In the genomic region with DNA sequence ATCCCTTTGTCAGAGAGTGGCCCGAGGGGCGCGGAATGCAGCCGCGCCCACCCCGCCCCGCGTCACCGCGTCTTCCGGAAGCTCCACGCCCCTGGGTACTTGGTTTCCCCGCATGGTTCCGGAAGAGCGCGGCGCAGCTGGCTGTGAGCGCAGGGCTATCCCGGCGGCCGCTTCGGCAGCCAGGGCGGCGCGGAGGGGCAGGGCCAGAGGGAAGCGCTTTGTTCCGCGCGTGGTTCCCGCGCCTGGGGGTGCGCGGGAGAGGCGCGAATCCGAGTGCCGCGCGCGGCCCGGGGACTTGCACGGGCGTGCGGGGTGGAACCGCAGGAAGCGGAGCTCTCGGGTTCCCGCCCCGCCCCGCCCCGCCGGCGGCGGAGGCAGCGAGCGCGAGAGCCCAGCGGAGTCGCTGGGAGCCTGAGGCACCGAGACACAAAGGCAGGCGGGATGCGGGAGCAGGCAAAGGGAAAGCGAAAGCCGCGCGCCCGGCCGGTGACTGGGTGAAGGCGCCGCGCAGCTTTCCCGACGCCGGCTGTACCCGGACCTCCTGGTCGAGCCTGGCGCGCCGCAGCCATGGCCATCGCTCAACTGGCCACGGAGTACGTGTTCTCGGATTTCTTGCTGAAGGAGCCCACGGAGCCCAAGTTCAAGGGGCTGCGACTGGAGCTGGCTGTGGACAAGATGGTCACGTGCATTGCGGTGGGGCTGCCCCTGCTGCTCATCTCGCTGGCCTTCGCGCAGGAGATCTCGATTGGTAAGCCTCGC, we compare ENCODE assay signal across 1 cellular context.
TF ChIP-seq lines count a peak whose summit lies in the region.

Gene PANX1, plus strand, starts transcription at position 96 of the 759 bp plus-strand sequence. Its CDS starts 472 bp downstream, at position 568.

TF ChIP-seq in GM12878, 131 proteins besides CTCF, POLR2A, EP300 and RAD21 (continued from another document):
- TF ChIP-seq CEBPZ (IDR thresholded peaks at IDR 0.05; ENCODE audit: low read depth, low read length) = no peak
- TF ChIP-seq WRNIP1 (IDR thresholded peaks at IDR 0.05; ENCODE audit: borderline replicate concordance, low read depth, low read length) = no peak
- TF ChIP-seq SPI1 (IDR thresholded peaks at IDR 0.05; ENCODE audit: borderline replicate concordance, insufficient read depth, low read depth, low read length) = no peak
- TF ChIP-seq TBL1XR1 (IDR thresholded peaks at IDR 0.05; ENCODE audit: low read depth, low read length) = no peak
- no peak for TF ChIP-seq ZSCAN29 (IDR thresholded peaks at IDR 0.05)
- TF ChIP-seq IKZF2 (IDR thresholded peaks at IDR 0.05) = no peak
- peak; percentile 59; the same call in 1 of the 2 replicates for TF ChIP-seq GABPA (IDR thresholded peaks at IDR 0.05; ENCODE audit: low read depth)
- TF ChIP-seq, protein P1, sequence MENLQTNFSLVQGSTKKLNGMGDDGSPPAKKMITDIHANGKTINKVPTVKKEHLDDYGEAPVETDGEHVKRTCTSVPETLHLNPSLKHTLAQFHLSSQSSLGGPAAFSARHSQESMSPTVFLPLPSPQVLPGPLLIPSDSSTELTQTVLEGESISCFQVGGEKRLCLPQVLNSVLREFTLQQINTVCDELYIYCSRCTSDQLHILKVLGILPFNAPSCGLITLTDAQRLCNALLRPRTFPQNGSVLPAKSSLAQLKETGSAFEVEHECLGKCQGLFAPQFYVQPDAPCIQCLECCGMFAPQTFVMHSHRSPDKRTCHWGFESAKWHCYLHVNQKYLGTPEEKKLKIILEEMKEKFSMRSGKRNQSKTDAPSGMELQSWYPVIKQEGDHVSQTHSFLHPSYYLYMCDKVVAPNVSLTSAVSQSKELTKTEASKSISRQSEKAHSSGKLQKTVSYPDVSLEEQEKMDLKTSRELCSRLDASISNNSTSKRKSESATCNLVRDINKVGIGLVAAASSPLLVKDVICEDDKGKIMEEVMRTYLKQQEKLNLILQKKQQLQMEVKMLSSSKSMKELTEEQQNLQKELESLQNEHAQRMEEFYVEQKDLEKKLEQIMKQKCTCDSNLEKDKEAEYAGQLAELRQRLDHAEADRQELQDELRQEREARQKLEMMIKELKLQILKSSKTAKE (IDR thresholded peaks at IDR 0.05; ENCODE audit: low read depth, poor library complexity, severe bottlenecking) = no peak
- no peak for TF ChIP-seq STAT1 (conservative IDR thresholded peaks at IDR 0.05)
- no peak for TF ChIP-seq NR2C2 (IDR thresholded peaks at IDR 0.05; ENCODE audit: borderline replicate concordance, control insufficient read depth, insufficient read length, low read depth)
- no peak for TF ChIP-seq ESRRA (IDR thresholded peaks at IDR 0.05; ENCODE audit: low read length)
- TF ChIP-seq FOXM1 (IDR thresholded peaks at IDR 0.05; ENCODE audit: low read depth, low read length) = no peak
- TF ChIP-seq, protein P2, sequence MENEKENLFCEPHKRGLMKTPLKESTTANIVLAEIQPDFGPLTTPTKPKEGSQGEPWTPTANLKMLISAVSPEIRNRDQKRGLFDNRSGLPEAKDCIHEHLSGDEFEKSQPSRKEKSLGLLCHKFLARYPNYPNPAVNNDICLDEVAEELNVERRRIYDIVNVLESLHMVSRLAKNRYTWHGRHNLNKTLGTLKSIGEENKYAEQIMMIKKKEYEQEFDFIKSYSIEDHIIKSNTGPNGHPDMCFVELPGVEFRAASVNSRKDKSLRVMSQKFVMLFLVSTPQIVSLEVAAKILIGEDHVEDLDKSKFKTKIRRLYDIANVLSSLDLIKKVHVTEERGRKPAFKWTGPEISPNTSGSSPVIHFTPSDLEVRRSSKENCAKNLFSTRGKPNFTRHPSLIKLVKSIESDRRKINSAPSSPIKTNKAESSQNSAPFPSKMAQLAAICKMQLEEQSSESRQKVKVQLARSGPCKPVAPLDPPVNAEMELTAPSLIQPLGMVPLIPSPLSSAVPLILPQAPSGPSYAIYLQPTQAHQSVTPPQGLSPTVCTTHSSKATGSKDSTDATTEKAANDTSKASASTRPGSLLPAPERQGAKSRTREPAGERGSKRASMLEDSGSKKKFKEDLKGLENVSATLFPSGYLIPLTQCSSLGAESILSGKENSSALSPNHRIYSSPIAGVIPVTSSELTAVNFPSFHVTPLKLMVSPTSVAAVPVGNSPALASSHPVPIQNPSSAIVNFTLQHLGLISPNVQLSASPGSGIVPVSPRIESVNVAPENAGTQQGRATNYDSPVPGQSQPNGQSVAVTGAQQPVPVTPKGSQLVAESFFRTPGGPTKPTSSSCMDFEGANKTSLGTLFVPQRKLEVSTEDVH (IDR thresholded peaks at IDR 0.05; ENCODE audit: low read depth, partially characterized antibody) = no peak
- no peak for TF ChIP-seq KAT2A (conservative IDR thresholded peaks at IDR 0.05; ENCODE audit: control insufficient read depth, low read depth, low read length)
- TF ChIP-seq ZNF384 (IDR thresholded peaks at IDR 0.05; ENCODE audit: borderline replicate concordance, low read depth, low read length) = no peak
- TF ChIP-seq PAX5 (IDR thresholded peaks at IDR 0.05; ENCODE audit: borderline replicate concordance, low read depth, low read length) = no peak
- no peak for TF ChIP-seq MEF2B (IDR thresholded peaks at IDR 0.05; ENCODE audit: partially characterized antibody, poor library complexity, severe bottlenecking)
- TF ChIP-seq, protein P3, sequence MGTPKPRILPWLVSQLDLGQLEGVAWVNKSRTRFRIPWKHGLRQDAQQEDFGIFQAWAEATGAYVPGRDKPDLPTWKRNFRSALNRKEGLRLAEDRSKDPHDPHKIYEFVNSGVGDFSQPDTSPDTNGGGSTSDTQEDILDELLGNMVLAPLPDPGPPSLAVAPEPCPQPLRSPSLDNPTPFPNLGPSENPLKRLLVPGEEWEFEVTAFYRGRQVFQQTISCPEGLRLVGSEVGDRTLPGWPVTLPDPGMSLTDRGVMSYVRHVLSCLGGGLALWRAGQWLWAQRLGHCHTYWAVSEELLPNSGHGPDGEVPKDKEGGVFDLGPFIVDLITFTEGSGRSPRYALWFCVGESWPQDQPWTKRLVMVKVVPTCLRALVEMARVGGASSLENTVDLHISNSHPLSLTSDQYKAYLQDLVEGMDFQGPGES (IDR thresholded peaks at IDR 0.05) = no peak
- peak; percentile 85 for TF ChIP-seq RAD51 (IDR thresholded peaks at IDR 0.05)
- TF ChIP-seq IKZF1 (conservative IDR thresholded peaks at IDR 0.05) = peak; percentile 86
- TF ChIP-seq, protein P4, sequence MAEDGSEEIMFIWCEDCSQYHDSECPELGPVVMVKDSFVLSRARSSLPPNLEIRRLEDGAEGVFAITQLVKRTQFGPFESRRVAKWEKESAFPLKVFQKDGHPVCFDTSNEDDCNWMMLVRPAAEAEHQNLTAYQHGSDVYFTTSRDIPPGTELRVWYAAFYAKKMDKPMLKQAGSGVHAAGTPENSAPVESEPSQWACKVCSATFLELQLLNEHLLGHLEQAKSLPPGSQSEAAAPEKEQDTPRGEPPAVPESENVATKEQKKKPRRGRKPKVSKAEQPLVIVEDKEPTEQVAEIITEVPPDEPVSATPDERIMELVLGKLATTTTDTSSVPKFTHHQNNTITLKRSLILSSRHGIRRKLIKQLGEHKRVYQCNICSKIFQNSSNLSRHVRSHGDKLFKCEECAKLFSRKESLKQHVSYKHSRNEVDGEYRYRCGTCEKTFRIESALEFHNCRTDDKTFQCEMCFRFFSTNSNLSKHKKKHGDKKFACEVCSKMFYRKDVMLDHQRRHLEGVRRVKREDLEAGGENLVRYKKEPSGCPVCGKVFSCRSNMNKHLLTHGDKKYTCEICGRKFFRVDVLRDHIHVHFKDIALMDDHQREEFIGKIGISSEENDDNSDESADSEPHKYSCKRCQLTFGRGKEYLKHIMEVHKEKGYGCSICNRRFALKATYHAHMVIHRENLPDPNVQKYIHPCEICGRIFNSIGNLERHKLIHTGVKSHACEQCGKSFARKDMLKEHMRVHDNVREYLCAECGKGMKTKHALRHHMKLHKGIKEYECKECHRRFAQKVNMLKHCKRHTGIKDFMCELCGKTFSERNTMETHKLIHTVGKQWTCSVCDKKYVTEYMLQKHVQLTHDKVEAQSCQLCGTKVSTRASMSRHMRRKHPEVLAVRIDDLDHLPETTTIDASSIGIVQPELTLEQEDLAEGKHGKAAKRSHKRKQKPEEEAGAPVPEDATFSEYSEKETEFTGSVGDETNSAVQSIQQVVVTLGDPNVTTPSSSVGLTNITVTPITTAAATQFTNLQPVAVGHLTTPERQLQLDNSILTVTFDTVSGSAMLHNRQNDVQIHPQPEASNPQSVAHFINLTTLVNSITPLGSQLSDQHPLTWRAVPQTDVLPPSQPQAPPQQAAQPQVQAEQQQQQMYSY (CRISPR knock-in tag; IDR thresholded peaks at IDR 0.05) = no peak
- TF ChIP-seq TCF3 (IDR thresholded peaks at IDR 0.05; ENCODE audit: borderline replicate concordance, insufficient read depth, low read depth, low read length) = 0 out of 2 replicates have a peak, but pooled peaks have one; percentile 71
TF ChIP-seq in GM12878: peak in this region for 44.
